In the genomic region with DNA sequence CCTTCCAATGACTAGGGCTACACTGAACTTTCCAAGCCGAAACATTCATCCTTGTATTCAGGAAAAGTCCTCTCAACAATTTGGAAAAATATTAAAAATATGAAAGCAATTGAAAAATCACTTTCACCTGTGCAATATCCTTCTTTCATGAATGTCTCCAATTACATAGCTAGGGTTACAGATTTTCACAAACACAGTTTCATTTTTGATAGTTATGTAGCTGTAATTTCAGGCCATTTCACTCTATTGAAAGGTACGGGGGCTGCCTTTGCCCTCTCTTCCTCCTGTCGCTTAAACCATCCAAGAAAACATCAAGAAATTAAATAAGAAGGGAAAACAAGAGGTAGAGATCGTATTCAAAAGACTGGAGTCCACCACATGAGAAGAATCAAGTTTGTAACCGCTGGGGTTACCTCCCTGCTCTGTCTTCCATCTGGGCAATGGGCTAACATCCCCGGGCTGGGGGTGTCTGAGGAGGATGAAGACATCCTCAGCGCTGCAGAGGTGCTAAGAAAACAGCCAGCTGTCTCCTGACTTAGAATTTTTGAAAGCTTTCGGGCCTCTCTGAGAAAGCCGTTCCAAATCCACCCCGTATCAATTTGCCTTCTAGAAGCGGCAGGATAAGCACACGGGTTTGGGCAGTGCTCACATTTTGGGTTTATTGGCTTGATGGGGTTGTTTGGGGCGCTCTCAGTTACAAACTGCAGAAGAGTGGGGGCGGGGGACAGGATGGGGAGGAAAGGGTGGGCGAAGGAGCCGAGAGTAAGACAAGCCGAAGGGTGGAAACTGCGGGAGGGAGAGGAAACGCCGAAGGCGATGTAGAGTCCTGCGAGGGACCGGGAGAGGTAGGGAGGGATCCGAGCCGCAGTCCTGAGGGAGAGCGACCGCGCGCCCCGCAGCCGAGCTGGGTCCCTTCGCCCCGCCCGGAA, we compare ENCODE assay signal across 1 cellular context.
TF ChIP-seq lines count a peak whose summit lies in the region.

No MANE protein-coding gene starts in this region.

TF ChIP-seq in SK-N-SH treated with all-trans-retinoic acid at 6 μM for 48 hours, 23 proteins besides CTCF, POLR2A, EP300 and RAD21 (continued from another document):
- TF ChIP-seq, protein P1, sequence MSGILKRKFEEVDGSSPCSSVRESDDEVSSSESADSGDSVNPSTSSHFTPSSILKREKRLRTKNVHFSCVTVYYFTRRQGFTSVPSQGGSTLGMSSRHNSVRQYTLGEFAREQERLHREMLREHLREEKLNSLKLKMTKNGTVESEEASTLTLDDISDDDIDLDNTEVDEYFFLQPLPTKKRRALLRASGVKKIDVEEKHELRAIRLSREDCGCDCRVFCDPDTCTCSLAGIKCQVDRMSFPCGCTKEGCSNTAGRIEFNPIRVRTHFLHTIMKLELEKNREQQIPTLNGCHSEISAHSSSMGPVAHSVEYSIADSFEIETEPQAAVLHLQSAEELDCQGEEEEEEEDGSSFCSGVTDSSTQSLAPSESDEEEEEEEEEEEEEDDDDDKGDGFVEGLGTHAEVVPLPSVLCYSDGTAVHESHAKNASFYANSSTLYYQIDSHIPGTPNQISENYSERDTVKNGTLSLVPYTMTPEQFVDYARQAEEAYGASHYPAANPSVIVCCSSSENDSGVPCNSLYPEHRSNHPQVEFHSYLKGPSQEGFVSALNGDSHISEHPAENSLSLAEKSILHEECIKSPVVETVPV (CRISPR knock-in tag; IDR thresholded peaks at IDR 0.05), result no peak
- TF ChIP-seq ZNF8 (CRISPR knock-in tag; IDR thresholded peaks at IDR 0.05), result no peak
- TF ChIP-seq ISL1 (CRISPR knock-in tag; IDR thresholded peaks at IDR 0.05), result no peak
- TF ChIP-seq TOX (CRISPR knock-in tag; IDR thresholded peaks at IDR 0.05; ENCODE audit: borderline replicate concordance), result no peak
- no peak for TF ChIP-seq RARB (CRISPR knock-in tag; IDR thresholded peaks at IDR 0.05)
- TF ChIP-seq GLIS3 (CRISPR knock-in tag; IDR thresholded peaks at IDR 0.05), result no peak
- TF ChIP-seq, protein P2, sequence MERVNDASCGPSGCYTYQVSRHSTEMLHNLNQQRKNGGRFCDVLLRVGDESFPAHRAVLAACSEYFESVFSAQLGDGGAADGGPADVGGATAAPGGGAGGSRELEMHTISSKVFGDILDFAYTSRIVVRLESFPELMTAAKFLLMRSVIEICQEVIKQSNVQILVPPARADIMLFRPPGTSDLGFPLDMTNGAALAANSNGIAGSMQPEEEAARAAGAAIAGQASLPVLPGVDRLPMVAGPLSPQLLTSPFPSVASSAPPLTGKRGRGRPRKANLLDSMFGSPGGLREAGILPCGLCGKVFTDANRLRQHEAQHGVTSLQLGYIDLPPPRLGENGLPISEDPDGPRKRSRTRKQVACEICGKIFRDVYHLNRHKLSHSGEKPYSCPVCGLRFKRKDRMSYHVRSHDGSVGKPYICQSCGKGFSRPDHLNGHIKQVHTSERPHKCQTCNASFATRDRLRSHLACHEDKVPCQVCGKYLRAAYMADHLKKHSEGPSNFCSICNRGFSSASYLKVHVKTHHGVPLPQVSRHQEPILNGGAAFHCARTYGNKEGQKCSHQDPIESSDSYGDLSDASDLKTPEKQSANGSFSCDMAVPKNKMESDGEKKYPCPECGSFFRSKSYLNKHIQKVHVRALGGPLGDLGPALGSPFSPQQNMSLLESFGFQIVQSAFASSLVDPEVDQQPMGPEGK (CRISPR knock-in tag; IDR thresholded peaks at IDR 0.05; ENCODE audit: borderline replicate concordance), result no peak
